ENCODE assay signal across 26 cellular contexts in the genomic region with DNA sequence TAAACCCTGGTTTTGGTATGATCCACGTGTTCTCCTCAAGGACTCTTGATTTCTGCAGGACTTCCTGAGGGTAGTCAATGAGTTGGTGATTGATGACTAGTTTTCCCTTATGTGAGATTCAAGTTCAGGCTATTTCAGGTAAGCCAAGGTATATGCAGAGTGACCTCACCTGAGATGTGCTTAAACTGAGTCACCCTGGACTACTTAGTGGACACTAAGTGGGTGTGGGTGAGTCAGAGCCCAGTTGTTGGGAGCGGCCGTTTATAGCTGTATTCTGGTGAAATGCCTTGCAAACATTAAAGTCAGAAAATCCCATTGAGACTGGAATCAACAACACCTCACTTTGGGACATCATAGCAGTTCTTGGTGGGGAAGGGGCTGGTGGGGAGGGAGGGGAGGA.
DNase-seq lines count a peak whose midpoint lies in the region; ATAC-seq, FAIRE-seq and TF ChIP-seq lines count a peak whose summit lies in the region.
"Had no signal": no experiment of that assay in that cellular context is flagged by ENCODE, and none has a peak within 500 bp of the region (broad histone marks: within the 10 kb centered on the region; RNA-seq: fewer than 3 reads in every experiment).

No MANE protein-coding gene starts in this region.

- POLR2A ChIA-PET in RWPE1 (lab: Yijun Ruan, JAX; ENCODE audit: low non-redundant PET), result no interaction called here

- H3K4me2 ChIP-seq in trophoblast cell (ENCODE audit: low read length), result no peak overlapping the region

- H3K36me3 Mint-ChIP-seq in activated naive CD4-positive, alpha-beta T cell treated with anti-CD3 and anti-CD28 coated beads, Interleukin-2, amount 50 U/mL, for 72 hours, result no peaks in the 10 kb centered on the region
- H3K36me3 Mint-ChIP-seq: activated naive CD8-positive, alpha-beta T cell; brain had no signal

- no peaks in the 10 kb centered on the region for H3K9me3 Mint-ChIP-seq in activated naive CD4-positive, alpha-beta T cell treated with anti-CD3 and anti-CD28 coated beads, Interleukin-2, amount 50 U/mL, for 72 hours
- H3K9me3 Mint-ChIP-seq: activated T-helper 17 cell treated with anti-CD3 and anti-CD28 coated beads, Interleukin-2, amount 50 U/mL, for 72 hours; nephron progenitor cell had no signal

- H3K23ac ChIP-seq in trophoblast cell (ENCODE audit: low read length), result no peak overlapping the region

- TF ChIP-seq CTCF in RWPE1 (conservative IDR thresholded peaks at IDR 0.05; ENCODE audit: low read depth) (no peak), right atrium auricular region (IDR thresholded peaks at IDR 0.05) (no peak)

- H2BK12ac ChIP-seq in trophoblast cell (ENCODE audit: low read length), result no peak overlapping the region

- peak; percentile 65 for FAIRE-seq in H54 (lab: Jason Lieb, UNC)
- FAIRE-seq: frontal cortex, pancreas had no signal

- no peak overlapping the region for H4K8ac ChIP-seq in trophoblast cell (ENCODE audit: low read depth, low read length)

- H4K12ac ChIP-seq in trophoblast cell (ENCODE audit: low read depth, low read length), result no peak overlapping the region

- no peak overlapping the region for H2AFZ ChIP-seq in trophoblast cell (ENCODE audit: insufficient read depth, low read length, poor library complexity)

- no peak overlapping the region for H3K4me3 ChIP-seq in trophoblast cell (ENCODE audit: low read depth, low read length)
- H3K4me3 ChIP-seq in right atrium auricular region, result no peak overlapping the region
- H3K4me3 ChIP-seq: pancreas, Peyer's patch, right lobe of liver, thyroid gland had no signal

- no peaks in the 10 kb centered on the region for H3K4me1 ChIP-seq in trophoblast cell (ENCODE audit: control insufficient read depth in 1 of 2, insufficient read depth in 2 of 2, low read length in 2 of 2)
- H3K4me1 ChIP-seq in right atrium auricular region, result no peaks in the 10 kb centered on the region
- H3K4me1 ChIP-seq: pancreas, Peyer's patch, right lobe of liver had no signal

- CTCF ChIA-PET in RWPE1 (lab: Yijun Ruan, JAX), result interaction anchor here (1.0 kb wide), 1 partner anchor 104 kb away, joined by 6 read pairs; no protein-coding TSS in a partner anchor

- no peak overlapping the region for H2BK120ac ChIP-seq in trophoblast cell (ENCODE audit: insufficient read depth, low read length, poor library complexity)

- no peak overlapping the region for H2BK5ac ChIP-seq in trophoblast cell (ENCODE audit: low read depth, low read length, poor library complexity)

- H3K18ac ChIP-seq in trophoblast cell (ENCODE audit: low read length), result no peak overlapping the region

- H3K27ac ChIP-seq in RWPE1 (no peak overlapping the region), trophoblast cell (ENCODE audit: low read depth, low read length) (no peak overlapping the region), right atrium auricular region (no peak overlapping the region)
- H3K27ac ChIP-seq: C4-2B, pancreas, Peyer's patch, right lobe of liver, thyroid gland had no signal

- DNase-seq in H54 (ENCODE audit: insufficient read length, low spot score), result no peak
- peak; percentile 83 for DNase-seq in RWPE1 (ENCODE audit: low spot score)
- DNase-seq in trophoblast cell, result peak; percentile 56 to 69
- no peak for DNase-seq in right atrium auricular region (ENCODE audit: low spot score)
- no peak for DNase-seq in effector CD8-positive, alpha-beta T cell (lab: John Stamatoyannopoulos, UW)
- DNase-seq in activated naive CD4-positive, alpha-beta T cell treated with anti-CD3 and anti-CD28 coated beads, Interleukin-2, amount 50 U/mL, for 72 hours (ENCODE audit: low spot score in 2 of 2), result no peak
- DNase-seq: activated CD4-positive, alpha-beta T cell treated with anti-CD3 and anti-CD28 coated beads, Interleukin-2, amount 50 U/mL, for 48 hours; activated CD8-positive, alpha-beta memory T cell treated with anti-CD3 and anti-CD28 coated beads, Interleukin-2, amount 50 U/mL, for 48 hours; effector CD4-positive, alpha-beta T cell; hippocampal formation; MM.1S; NCI-H1417 treated with DMSO at 0.1 percent for 48 hours; NCI-H510A treated with DMSO at 0.1 percent for 48 hours; nephron progenitor cell; pancreas; Peyer's patch; right lobe of liver; stimulated activated naive CD4-positive, alpha-beta T cell treated with Interleukin-2 at 50 U/mL for 16 hours; thyroid gland had no signal

- WGBS in trophoblast cell (ENCODE audit: extremely low coverage, insufficient coverage, insufficient read length), result no CpG with 5 or more reads among the region's 3 CpGs

- no peak overlapping the region for H3K4ac ChIP-seq in trophoblast cell (ENCODE audit: low read depth, low read length)

- H3K9ac ChIP-seq in trophoblast cell (ENCODE audit: low read length), result no peak overlapping the region

- ATAC-seq in esophagus mucosa, result peak; percentile 80
- no peak for ATAC-seq in GM19397 (IDR thresholded peaks at IDR 0.05; ENCODE audit: unreplicated experiment)
- ATAC-seq in activated naive CD4-positive, alpha-beta T cell treated with anti-CD3 and anti-CD28 coated beads, Interleukin-2, amount 50 U/mL, for 72 hours, result no peak
- ATAC-seq: activated T-helper 17 cell treated with anti-CD3 and anti-CD28 coated beads, Interleukin-2, amount 50 U/mL, for 72 hours; right lobe of liver had no signal

- no peaks in the 10 kb centered on the region for H3K36me3 ChIP-seq in trophoblast cell (ENCODE audit: control insufficient read depth in 1 of 2, insufficient read depth in 2 of 2, low read length in 2 of 2)
- H3K36me3 ChIP-seq in right atrium auricular region, result no peaks in the 10 kb centered on the region
- H3K36me3 ChIP-seq: pancreas, Peyer's patch, right lobe of liver, thyroid gland had no signal

- H3K9me3 ChIP-seq in trophoblast cell (ENCODE audit: insufficient read depth, low read depth, low read length) (no peaks in the 10 kb centered on the region), right atrium auricular region (no peaks in the 10 kb centered on the region)
- H3K9me3 ChIP-seq: pancreas, Peyer's patch, right lobe of liver, thyroid gland had no signal

- H2AK5ac ChIP-seq in trophoblast cell (ENCODE audit: low read length), result no peak overlapping the region

- H3K27ac Mint-ChIP-seq in activated naive CD4-positive, alpha-beta T cell treated with anti-CD3 and anti-CD28 coated beads, Interleukin-2, amount 50 U/mL, for 72 hours, result no peak overlapping the region
- H3K27ac Mint-ChIP-seq: activated naive CD8-positive, alpha-beta T cell; activated T-helper 17 cell treated with anti-CD3 and anti-CD28 coated beads, Interleukin-2, amount 50 U/mL, for 72 hours; nephron progenitor cell had no signal

- no peak for TF ChIP-seq POLR2A in H54 (IDR thresholded peaks at IDR 0.05; ENCODE audit: low read depth, low read length)

- H3K27me3 ChIP-seq in trophoblast cell (ENCODE audit: insufficient read depth, low read length), result no peaks in the 10 kb centered on the region
- no peaks in the 10 kb centered on the region for H3K27me3 ChIP-seq in right atrium auricular region
- H3K27me3 ChIP-seq: pancreas, Peyer's patch, right lobe of liver, thyroid gland had no signal

- no peaks in the 10 kb centered on the region for H3K79me1 ChIP-seq in trophoblast cell (ENCODE audit: low read length)

- H4K91ac ChIP-seq in trophoblast cell (ENCODE audit: low read depth, low read length), result no peak overlapping the region

- H3K14ac ChIP-seq in trophoblast cell (ENCODE audit: low read length), result no peak overlapping the region

- H3K79me2 ChIP-seq in trophoblast cell (ENCODE audit: control insufficient read depth, insufficient read depth, low read length, poor library complexity), result no peaks in the 10 kb centered on the region

Comparison
In these comparisons a context has a peak if more than half of its experiments do, and no peak if none do; other contexts are left out.
1. DNase-seq: peak in RWPE1 (single experiment) and trophoblast cell (2 of 2); none in H54 (single experiment), right atrium auricular region (single experiment), effector CD8-positive, alpha-beta T cell (single experiment) and activated naive CD4-positive, alpha-beta T cell treated with anti-CD3 and anti-CD28 coated beads, Interleukin-2, amount 50 U/mL, for 72 hours (0 of 2).